Comparison of ENCODE assay signal across 9 cellular contexts in the genomic region with DNA sequence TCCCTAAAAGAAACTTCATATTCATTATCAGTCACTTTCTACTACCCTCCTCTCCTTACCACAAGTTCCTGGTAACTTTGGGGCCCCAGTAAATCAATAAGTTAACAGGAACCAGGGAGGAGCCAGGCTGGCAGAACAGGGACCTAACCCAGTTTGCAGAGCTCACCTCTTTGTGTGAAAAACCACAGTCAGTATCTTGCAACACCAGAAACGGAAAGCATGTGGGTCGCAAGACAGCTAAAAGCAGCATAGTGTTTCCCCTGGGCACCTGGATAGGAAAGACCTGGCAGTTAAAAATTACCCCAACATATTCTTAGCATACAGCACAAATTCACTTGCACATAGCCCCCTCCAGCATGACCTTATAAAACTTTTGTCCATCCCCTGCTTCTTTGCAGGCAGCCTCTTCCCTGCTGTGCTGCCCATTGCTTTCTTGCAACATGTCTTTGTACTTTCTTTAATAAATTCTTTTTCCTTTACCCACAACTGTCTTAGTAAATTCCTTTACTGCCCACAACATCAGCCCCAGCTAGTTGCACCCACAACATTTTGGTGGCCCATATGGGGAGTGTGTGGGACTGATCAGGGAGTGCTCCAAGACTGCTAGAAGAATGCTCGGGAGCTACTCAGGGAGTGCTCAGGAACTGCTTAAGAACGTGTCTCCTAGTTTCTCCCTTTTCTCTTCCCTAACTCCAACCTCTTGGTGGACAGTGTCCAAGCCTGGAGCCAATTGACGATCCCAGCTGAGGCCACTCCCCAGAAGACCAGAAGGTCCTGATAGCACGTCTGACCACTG.
DNase-seq lines count a peak whose midpoint lies in the region; ATAC-seq and TF ChIP-seq lines count a peak whose summit lies in the region.
"Had no signal": no experiment of that assay in that cellular context is flagged by ENCODE, and none has a peak within 500 bp of the region (broad histone marks: within the 10 kb centered on the region; RNA-seq: fewer than 3 reads in every experiment).

No MANE protein-coding gene starts in this region.

- peak in 5 of 7 experiments; percentile 9 to 29 (median 15) for DNase-seq in CD8-positive, alpha-beta T cell
- DNase-seq in aorta: no peak
- no peak for DNase-seq in PC-9
- no peak for DNase-seq in cerebellum (ENCODE audit: low spot score)
- DNase-seq in GOT3 (lab: John Stamatoyannopoulos, UW): no peak

- intact Hi-C loops in CD8-positive, alpha-beta T cell (cut with DNase I, micrococcal nuclease): loop anchor here in 1 of 2 experiments (10.0 kb wide), 2 partner anchors 234 to 364 kb away; no protein-coding TSS in a partner anchor
- intact Hi-C loops in aorta (cut with DNase I): no loop called here
- intact Hi-C loops in PC-9 (cut with micrococcal nuclease; ENCODE audit: unreplicated experiment): no loop called here

- POLR2A ChIA-PET in CD8-positive, alpha-beta T cell (lab: Charles Lee): interaction anchor here (1.2 to 1.5 kb wide), 2 partner anchors 50 to 71 kb away, joined by 3 read pairs; no protein-coding TSS in a partner anchor
- POLR2A ChIA-PET in PC-9 (lab: Charles Lee; ENCODE audit: unreplicated experiment): no interaction called here

- H3K9me2 ChIP-seq in PC-9 (ENCODE audit: insufficient read depth): no peaks in the 10 kb centered on the region

- TF ChIP-seq CTCF in CD8-positive, alpha-beta T cell (IDR thresholded peaks at IDR 0.05): no peak
- no peak for TF ChIP-seq CTCF in PC-9 (conservative IDR thresholded peaks at IDR 0.05)

- ATAC-seq in CD8-positive, alpha-beta T cell: peak; percentile 79
- ATAC-seq in GM21367 (IDR thresholded peaks at IDR 0.05; ENCODE audit: unreplicated experiment) (peak; percentile 90), HG03521 (IDR thresholded peaks at IDR 0.05; ENCODE audit: unreplicated experiment) (peak; percentile 85), aorta (ENCODE audit: low FRiP score) (no peak)
- peak; percentile 76 for ATAC-seq in activated T-helper 17 cell treated with anti-CD3 and anti-CD28 coated beads, Interleukin-2, amount 50 U/mL, for 72 hours (replicated peaks)

- no peak overlapping the region for H3K27ac ChIP-seq in CD8-positive, alpha-beta T cell (ENCODE audit: low read depth, low read length)
- H3K27ac ChIP-seq in aorta (ENCODE audit: low read depth in 1 of 2, low read length in 2 of 2): no peak overlapping the region
- no peak overlapping the region for H3K27ac ChIP-seq in PC-9

- peaks cover 58% of the 10 kb centered on the region for H3K4me1 Mint-ChIP-seq in CD8-positive, alpha-beta T cell (ENCODE audit: low read depth)
- peaks cover 32% of the 10 kb centered on the region for H3K4me1 Mint-ChIP-seq in activated T-helper 17 cell treated with anti-CD3 and anti-CD28 coated beads, Interleukin-2, amount 50 U/mL, for 72 hours

- no peaks in the 10 kb centered on the region for H3K27me3 ChIP-seq in CD8-positive, alpha-beta T cell (ENCODE audit: insufficient read depth, low read length)
- no peaks in the 10 kb centered on the region for H3K27me3 ChIP-seq in aorta (ENCODE audit: control insufficient read depth in 1 of 2, insufficient read depth in 2 of 2, low read length in 1 of 2)
- H3K27me3 ChIP-seq in PC-9 (ENCODE audit: insufficient read depth, low read depth): no peaks in the 10 kb centered on the region

- WGBS in aorta, 2 donors: 77 to 78% methylated on average over 6 of the region's 6 CpGs

- CTCF ChIA-PET in CD8-positive, alpha-beta T cell (lab: Charles Lee): no interaction called here
- CTCF ChIA-PET in PC-9 (lab: Charles Lee): no interaction called here

- H3F3A ChIP-seq in PC-9 (ENCODE audit: insufficient read depth, low read depth): no peaks in the 10 kb centered on the region

- no peak overlapping the region for H2AFZ ChIP-seq in PC-9

- H3K9me3 ChIP-seq in CD8-positive, alpha-beta T cell (ENCODE audit: low read length): no peaks in the 10 kb centered on the region
- H3K9me3 ChIP-seq in aorta (ENCODE audit: control insufficient read depth, low read length) (no peaks in the 10 kb centered on the region), PC-9 (ENCODE audit: insufficient read depth, low read depth) (no peaks in the 10 kb centered on the region)

- H3K27me3 Mint-ChIP-seq in CD8-positive, alpha-beta T cell (ENCODE audit: low read depth): no peaks in the 10 kb centered on the region
- no peaks in the 10 kb centered on the region for H3K27me3 Mint-ChIP-seq in activated T-helper 17 cell treated with anti-CD3 and anti-CD28 coated beads, Interleukin-2, amount 50 U/mL, for 72 hours

- no peaks in the 10 kb centered on the region for H3K9me3 Mint-ChIP-seq in CD8-positive, alpha-beta T cell
- H3K9me3 Mint-ChIP-seq in activated T-helper 17 cell treated with anti-CD3 and anti-CD28 coated beads, Interleukin-2, amount 50 U/mL, for 72 hours: no peaks in the 10 kb centered on the region

- H3K4me3 Mint-ChIP-seq in CD8-positive, alpha-beta T cell: peak overlapping the region; percentile 61
- H3K4me3 Mint-ChIP-seq in activated T-helper 17 cell treated with anti-CD3 and anti-CD28 coated beads, Interleukin-2, amount 50 U/mL, for 72 hours: peak overlapping the region; percentile 46

- no peaks in the 10 kb centered on the region for H3K36me3 ChIP-seq in CD8-positive, alpha-beta T cell (ENCODE audit: insufficient read depth, low read length)
- H3K36me3 ChIP-seq in aorta (ENCODE audit: control insufficient read depth in 1 of 2, insufficient read depth in 2 of 2, low read length in 1 of 2) (no peaks in the 10 kb centered on the region), PC-9 (ENCODE audit: low read depth) (no peaks in the 10 kb centered on the region)

- peaks cover 25% of the 10 kb centered on the region for H3K4me1 ChIP-seq in CD8-positive, alpha-beta T cell (ENCODE audit: insufficient read depth, low read length)
- H3K4me1 ChIP-seq in aorta (ENCODE audit: control insufficient read depth in 1 of 2, insufficient read depth in 2 of 2, low read length in 2 of 2) (no peaks in the 10 kb centered on the region), PC-9 (replicated peaks; ENCODE audit: insufficient read depth) (no peaks in the 10 kb centered on the region)

- H3K4me3 ChIP-seq in CD8-positive, alpha-beta T cell (ENCODE audit: low read depth, low read length): peak overlapping the region; percentile 37
- H3K4me3 ChIP-seq in aorta (ENCODE audit: low read length in 2 of 2) (no peak overlapping the region), PC-9 (no peak overlapping the region)
- H3K4me3 ChIP-seq: skin epidermis had no signal

- peak overlapping the region; percentile 76 for H3K27ac Mint-ChIP-seq in CD8-positive, alpha-beta T cell
- H3K27ac Mint-ChIP-seq in activated T-helper 17 cell treated with anti-CD3 and anti-CD28 coated beads, Interleukin-2, amount 50 U/mL, for 72 hours: peak overlapping the region; percentile 68

- H3K4me2 ChIP-seq in PC-9: no peak overlapping the region

- H3K79me2 ChIP-seq in PC-9 (ENCODE audit: low read depth): no peaks in the 10 kb centered on the region

- no peaks in the 10 kb centered on the region for H4K20me1 ChIP-seq in PC-9 (ENCODE audit: insufficient read depth)

- H3K36me3 Mint-ChIP-seq in CD8-positive, alpha-beta T cell: no peaks in the 10 kb centered on the region
- H3K36me3 Mint-ChIP-seq in activated T-helper 17 cell treated with anti-CD3 and anti-CD28 coated beads, Interleukin-2, amount 50 U/mL, for 72 hours (ENCODE audit: low read depth): no peaks in the 10 kb centered on the region

- BruUV-seq in PC-9 (replicated peaks; lab: Mats Ljungman, UMichigan): no TSS peak

Comparison
In these comparisons a context has a peak if more than half of its experiments do, and no peak if none do; other contexts are left out.
1. DNase-seq: peak in CD8-positive, alpha-beta T cell (5 of 7); none in aorta (0 of 2), PC-9 (0 of 2), cerebellum (single experiment) and GOT3 (single experiment).